ENCODE assay signal across 8 cellular contexts in the genomic region with DNA sequence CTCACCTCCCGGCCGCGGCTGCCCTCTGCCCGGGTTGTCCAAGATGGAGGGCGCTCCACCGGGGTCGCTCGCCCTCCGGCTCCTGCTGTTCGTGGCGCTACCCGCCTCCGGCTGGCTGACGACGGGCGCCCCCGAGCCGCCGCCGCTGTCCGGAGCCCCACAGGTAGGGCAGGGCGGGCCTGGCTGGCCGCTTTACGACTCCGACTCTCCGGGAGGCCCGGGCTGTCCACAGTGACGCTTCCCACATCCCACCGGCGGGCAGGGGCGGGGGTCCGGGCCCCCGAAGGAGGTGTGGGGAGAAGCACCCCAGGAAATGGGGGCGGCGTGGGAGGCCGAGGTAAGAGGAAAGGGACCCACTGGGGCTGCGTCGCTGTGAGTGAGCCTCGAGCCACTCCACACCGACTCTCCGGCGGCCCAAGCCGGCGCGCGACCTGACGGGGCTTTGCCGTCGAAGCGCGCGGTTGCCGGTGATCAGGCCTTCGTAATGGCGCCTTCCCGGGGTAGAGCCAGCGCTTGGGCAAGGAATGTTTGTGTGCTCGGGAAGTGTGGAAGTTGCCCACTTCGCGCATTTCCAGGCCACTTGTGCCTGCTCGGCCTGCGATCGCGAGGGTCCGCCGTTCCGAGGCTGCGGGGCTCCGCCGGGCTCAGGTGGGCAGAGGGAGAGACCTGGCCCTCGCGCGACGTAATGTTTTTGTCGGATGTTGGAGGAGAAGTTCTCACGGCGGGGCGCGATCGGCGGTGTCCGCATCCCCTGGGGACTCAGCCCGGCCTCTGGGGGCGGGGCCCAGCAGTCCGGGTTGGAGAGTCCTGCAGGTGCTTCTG. TPM values are rescaled to one million over a fixed set of nuclear protein-coding genes. Genes with fewer than 3 reads are reported as not detected.
DNase-seq lines count a peak whose midpoint lies in the region; ATAC-seq and TF ChIP-seq lines count a peak whose summit lies in the region.

A gene with protein sequence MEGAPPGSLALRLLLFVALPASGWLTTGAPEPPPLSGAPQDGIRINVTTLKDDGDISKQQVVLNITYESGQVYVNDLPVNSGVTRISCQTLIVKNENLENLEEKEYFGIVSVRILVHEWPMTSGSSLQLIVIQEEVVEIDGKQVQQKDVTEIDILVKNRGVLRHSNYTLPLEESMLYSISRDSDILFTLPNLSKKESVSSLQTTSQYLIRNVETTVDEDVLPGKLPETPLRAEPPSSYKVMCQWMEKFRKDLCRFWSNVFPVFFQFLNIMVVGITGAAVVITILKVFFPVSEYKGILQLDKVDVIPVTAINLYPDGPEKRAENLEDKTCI (plus strand): TSS at position 4 of the 822 bp plus-strand sequence. CDS start 40 bp downstream, at position 44.

- in situ Hi-C loops in Caki2 (cut with HindIII; ENCODE audit: low pct_unique_long_range_greater_than_20kb, low sequenced_read_pairs): no loop called here

- H3K9ac ChIP-seq in HUES48 (ENCODE audit: low read depth, low read length): peak within 1 kb of the TSS; percentile 94

- H3K9me3 ChIP-seq in HUES48 (ENCODE audit: control insufficient read depth, insufficient read depth, low read length) (no peaks in the 10 kb centered on the region), adrenal gland (replicated peaks in 1 of 3) (no peaks in the 10 kb centered on the region), heart right ventricle (no peaks in the 10 kb centered on the region), prostate gland (no peaks in the 10 kb centered on the region)

- intact Hi-C loops in adrenal gland (cut with DNase I) (no loop called here), heart right ventricle (cut with DNase I) (loop anchor here in 3 of 10 donors (5.0 to 10.0 kb wide), 3 partner anchors 81 to 361 kb away; a partner anchor contains a TSS), prostate gland (cut with DNase I) (loop anchor here (10.0 kb wide), 4 partner anchors 78 to 358 kb away; a partner anchor contains a TSS)

- H3K27ac ChIP-seq in HUES48 (ENCODE audit: low read depth, low read length): peak within 1 kb of the TSS; percentile 91
- H3K27ac ChIP-seq in adrenal gland: peak within 1 kb of the TSS; percentile 49 to 94 (median 88)
- H3K27ac ChIP-seq in heart right ventricle: peak within 1 kb of the TSS; percentile 44 to 97 (median 95)
- peak within 1 kb of the TSS; percentile 88 to 92 for H3K27ac ChIP-seq in prostate gland

- H3K27me3 ChIP-seq in HUES48 (ENCODE audit: control insufficient read depth, insufficient read depth, low read length) (no peaks in the 10 kb centered on the region), adrenal gland (no peaks in the 10 kb centered on the region), heart right ventricle (no peaks in the 10 kb centered on the region), prostate gland (replicated peaks; ENCODE audit: insufficient read depth) (no peaks in the 10 kb centered on the region)

- H3K4me1 ChIP-seq in HUES48 (ENCODE audit: control insufficient read depth, insufficient read depth, low read length) (peaks cover 6% of the 10 kb centered on the region), adrenal gland (replicated peaks in 1 of 2) (peaks cover 4 to 17% of the 10 kb centered on the region in 2 donors), heart right ventricle (peaks cover 0 to 35% (median 20%) of the 10 kb centered on the region in 9 donors), prostate gland (replicated peaks) (no peaks in the 10 kb centered on the region)

- ATAC-seq in GM19463 (IDR thresholded peaks at IDR 0.05; ENCODE audit: unreplicated experiment) (peak; percentile 13), SK-N-SH treated with all-trans-retinoic acid at 6 μM for 48 hours (peak; percentile 62), heart right ventricle (peak; percentile 22 to 80 (median 50))

- no peak for TF ChIP-seq CTCF in adrenal gland (IDR thresholded peaks at IDR 0.05)
- no peak for TF ChIP-seq CTCF in heart right ventricle (IDR thresholded peaks at IDR 0.05)
- TF ChIP-seq CTCF in prostate gland (IDR thresholded peaks at IDR 0.05): no peak

- DNase-seq in Caki2 (ENCODE audit: low read depth): peak; percentile 64
- DNase-seq in adrenal gland: peak; percentile 46 to 66 (median 61)
- peak; percentile 34 to 59 for DNase-seq in heart right ventricle
- DNase-seq in prostate gland (ENCODE audit: low spot score): peak; percentile 48
- no peak for DNase-seq in pons (ENCODE audit: low spot score)

- H3K4me3 ChIP-seq in HUES48 (ENCODE audit: low read depth, low read length) (peak within 1 kb of the TSS; percentile 94), adrenal gland (peak within 1 kb of the TSS; percentile 14 to 98 (median 65)), heart right ventricle (peak within 1 kb of the TSS; percentile 80 to 100 (median 98)), prostate gland (peak within 1 kb of the TSS; percentile 79 to 94)

- WGBS in adrenal gland, 4 donors: 0 to 1% (median 0%) methylated on average over 6 to 85 of the region's 85 CpGs; no CpG with 5 or more reads in 1 of the 4 donors
- WGBS in heart right ventricle, 2 donors: 0% methylated on average over 77 to 85 of the region's 85 CpGs
- WGBS in prostate gland: under 1% methylated on average over 41 of the region's 85 CpGs

- TF ChIP-seq POLR2A in adrenal gland (IDR thresholded peaks at IDR 0.05) (peak; percentile 32 to 49), prostate gland (IDR thresholded peaks at IDR 0.05) (peak; percentile 75)

- no peaks in the 10 kb centered on the region for H3K36me3 ChIP-seq in HUES48 (ENCODE audit: control insufficient read depth, insufficient read depth, low read length)
- no peaks in the 10 kb centered on the region for H3K36me3 ChIP-seq in adrenal gland (replicated peaks in 1 of 2)
- no peaks in the 10 kb centered on the region for H3K36me3 ChIP-seq in heart right ventricle
- no peaks in the 10 kb centered on the region for H3K36me3 ChIP-seq in prostate gland

TF ChIP-seq in SK-N-SH treated with all-trans-retinoic acid at 6 μM for 48 hours, 23 proteins besides CTCF, POLR2A, EP300 and RAD21:
- TF ChIP-seq, protein P1, sequence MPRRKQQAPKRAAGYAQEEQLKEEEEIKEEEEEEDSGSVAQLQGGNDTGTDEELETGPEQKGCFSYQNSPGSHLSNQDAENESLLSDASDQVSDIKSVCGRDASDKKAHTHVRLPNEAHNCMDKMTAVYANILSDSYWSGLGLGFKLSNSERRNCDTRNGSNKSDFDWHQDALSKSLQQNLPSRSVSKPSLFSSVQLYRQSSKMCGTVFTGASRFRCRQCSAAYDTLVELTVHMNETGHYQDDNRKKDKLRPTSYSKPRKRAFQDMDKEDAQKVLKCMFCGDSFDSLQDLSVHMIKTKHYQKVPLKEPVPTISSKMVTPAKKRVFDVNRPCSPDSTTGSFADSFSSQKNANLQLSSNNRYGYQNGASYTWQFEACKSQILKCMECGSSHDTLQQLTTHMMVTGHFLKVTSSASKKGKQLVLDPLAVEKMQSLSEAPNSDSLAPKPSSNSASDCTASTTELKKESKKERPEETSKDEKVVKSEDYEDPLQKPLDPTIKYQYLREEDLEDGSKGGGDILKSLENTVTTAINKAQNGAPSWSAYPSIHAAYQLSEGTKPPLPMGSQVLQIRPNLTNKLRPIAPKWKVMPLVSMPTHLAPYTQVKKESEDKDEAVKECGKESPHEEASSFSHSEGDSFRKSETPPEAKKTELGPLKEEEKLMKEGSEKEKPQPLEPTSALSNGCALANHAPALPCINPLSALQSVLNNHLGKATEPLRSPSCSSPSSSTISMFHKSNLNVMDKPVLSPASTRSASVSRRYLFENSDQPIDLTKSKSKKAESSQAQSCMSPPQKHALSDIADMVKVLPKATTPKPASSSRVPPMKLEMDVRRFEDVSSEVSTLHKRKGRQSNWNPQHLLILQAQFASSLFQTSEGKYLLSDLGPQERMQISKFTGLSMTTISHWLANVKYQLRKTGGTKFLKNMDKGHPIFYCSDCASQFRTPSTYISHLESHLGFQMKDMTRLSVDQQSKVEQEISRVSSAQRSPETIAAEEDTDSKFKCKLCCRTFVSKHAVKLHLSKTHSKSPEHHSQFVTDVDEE (CRISPR knock-in tag; IDR thresholded peaks at IDR 0.05): 0 out of 2 replicates have a peak, but pooled peaks have one; percentile 24
- TF ChIP-seq ESRRG (CRISPR knock-in tag; IDR thresholded peaks at IDR 0.05): no peak
- 0 out of 2 replicates have a peak, but pooled peaks have one; percentile 19 for TF ChIP-seq ZNF8 (CRISPR knock-in tag; IDR thresholded peaks at IDR 0.05)

RNA-seq across cellular contexts. Expression of the gene that starts here (rescaled TPM):
- total RNA-seq in Caki2 (2014; rRNA removed; shearing (Covaris generic); ENCODE audit: low replicate concordance): 56.2 and 71.1 TPM in 2 replicates
- total RNA-seq in adrenal gland (10 to 100 TPM; 53.3 to 74.4 (median 57.8) TPM), heart right ventricle (10 to 100 TPM; 48.6 to 59.3 (median 55.7) TPM), prostate gland (10 to 100 TPM; 43.6 to 44.7 TPM)
- polyA plus RNA-seq in adrenal gland (10 to 100 TPM; 21.0 to 69.6 (median 33.0) TPM), heart right ventricle (10 to 100 TPM; 26.8 to 46.1 TPM)
